Comparison of ENCODE assay signal across 17 cellular contexts in the genomic region with DNA sequence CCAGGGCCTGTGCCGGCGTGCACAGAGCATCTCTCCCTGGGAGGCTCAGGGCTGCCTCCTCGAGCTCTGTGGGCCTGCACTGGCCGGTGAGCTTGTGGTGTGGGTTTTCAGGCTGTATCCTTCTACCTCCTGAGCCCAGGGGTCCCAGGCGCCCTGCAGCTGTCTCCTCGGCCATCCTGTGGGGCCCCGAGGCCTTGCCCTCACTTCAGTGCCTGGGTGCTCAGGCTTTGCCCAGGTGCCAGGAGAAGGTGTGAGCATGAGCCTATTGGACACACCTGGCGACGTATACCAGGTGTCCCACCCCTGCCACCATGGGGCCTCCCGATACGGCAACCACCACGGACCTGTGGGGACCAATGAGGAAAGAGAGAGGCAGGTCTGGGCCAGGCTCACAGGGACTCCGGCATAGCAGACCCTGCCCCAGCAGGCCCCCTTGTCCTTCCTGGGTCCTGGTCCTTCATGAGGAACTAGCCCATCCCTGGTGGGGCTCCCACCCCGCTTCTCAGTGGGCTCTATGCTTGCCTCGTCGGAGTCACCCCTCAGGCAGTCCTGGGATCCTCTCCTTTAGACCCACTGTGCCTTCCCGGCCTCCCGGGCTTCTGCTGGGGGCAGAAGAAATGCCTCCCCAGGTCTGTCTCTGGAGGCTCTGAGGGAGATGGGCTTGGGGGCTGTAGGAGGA.
"Had no signal": no experiment of that assay in that cellular context is flagged by ENCODE, and none has a peak within 500 bp of the region (broad histone marks: within the 10 kb centered on the region; RNA-seq: fewer than 3 reads in every experiment).

No MANE protein-coding gene starts in this region.

- H3K27me3 ChIP-seq: gastrocnemius medialis, testis had no signal

- H3K9me3 ChIP-seq: gastrocnemius medialis, neutrophil, testis had no signal

- DNase-seq: activated CD4-positive, alpha-beta T cell treated with anti-CD3 and anti-CD28 coated beads for 48 hours; activated CD8-positive, alpha-beta memory T cell treated with anti-CD3 and anti-CD28 coated beads for 24 hours; activated naive CD8-positive, alpha-beta T cell treated with anti-CD3 and anti-CD28 coated beads, Interleukin-2, amount 50 U/mL, for 24 hours; caudate nucleus; effector CD4-positive, alpha-beta T cell; gastrocnemius medialis; stimulated activated CD4-positive, alpha-beta T cell treated with anti-CD3 and anti-CD28 coated beads, Interleukin-4, amount 100 ng/mL, for 1 hour; stimulated activated CD8-positive, alpha-beta memory T cell treated with anti-CD3 and anti-CD28 coated beads, Interleukin-4, amount 100 ng/mL, for 48 hours; stimulated activated naive CD8-positive, alpha-beta T cell treated with anti-CD3 and anti-CD28 coated beads, Interleukin-15, amount 100 ng/mL, for 72 hours; T-helper 17 cell; testis had no signal

- H3K4me3 ChIP-seq: coronary artery, gastrocnemius medialis, lung, testis had no signal

- H3K4me1 ChIP-seq: gastrocnemius medialis, testis had no signal

- H3K4me1 Mint-ChIP-seq: activated naive CD8-positive, alpha-beta T cell treated with anti-CD3 and anti-CD28 coated beads, Interleukin-2, amount 50 U/mL, for 24 hours; WTC11 had no signal

- ATAC-seq: activated naive CD8-positive, alpha-beta T cell treated with anti-CD3 and anti-CD28 coated beads, Interleukin-2, amount 50 U/mL, for 24 hours; gastrocnemius medialis; naive thymus-derived CD8-positive, alpha-beta T cell; stimulated activated naive CD8-positive, alpha-beta T cell treated with anti-CD3 and anti-CD28 coated beads, Interleukin-15, amount 100 ng/mL, for 72 hours; T-helper 17 cell; WTC11 had no signal

- H3K4me3 Mint-ChIP-seq: activated naive CD8-positive, alpha-beta T cell treated with anti-CD3 and anti-CD28 coated beads, Interleukin-2, amount 50 U/mL, for 24 hours; naive thymus-derived CD8-positive, alpha-beta T cell; stimulated activated naive CD8-positive, alpha-beta T cell treated with anti-CD3 and anti-CD28 coated beads, Interleukin-15, amount 100 ng/mL, for 72 hours; T-helper 17 cell; WTC11 had no signal

- H3K27ac ChIP-seq: coronary artery, gastrocnemius medialis, neutrophil, testis had no signal

- H3K36me3 ChIP-seq: gastrocnemius medialis, neutrophil had no signal

- H3K27ac Mint-ChIP-seq: activated naive CD8-positive, alpha-beta T cell treated with anti-CD3 and anti-CD28 coated beads, Interleukin-2, amount 50 U/mL, for 24 hours; activated T-helper 2 cell treated with anti-CD3 and anti-CD28 coated beads, Interferon-gamma antibody, Interleukin-2, Interleukin-4, amounts not matched to agents 10 μg/mL and 5 μg/mL and 100 μg/mL, durations not matched to agents 14 hours and 24 hours and 36 hours; stimulated activated naive CD8-positive, alpha-beta T cell treated with anti-CD3 and anti-CD28 coated beads, Interleukin-15, amount 100 ng/mL, for 72 hours; T-helper 17 cell; WTC11 had no signal

- H3K9me3 Mint-ChIP-seq: activated naive CD8-positive, alpha-beta T cell treated with anti-CD3 and anti-CD28 coated beads, Interleukin-2, amount 50 U/mL, for 24 hours; activated T-helper 2 cell treated with anti-CD3 and anti-CD28 coated beads, Interferon-gamma antibody, Interleukin-2, Interleukin-4, amounts not matched to agents 10 μg/mL and 5 μg/mL and 100 μg/mL, durations not matched to agents 14 hours and 24 hours and 36 hours had no signal
